Comparison of ENCODE assay signal across 8 cellular contexts in genomic region chr5:100828071-100828689, GRCh38.
DNase-seq lines count a peak whose midpoint lies in the region; ATAC-seq, FAIRE-seq and TF ChIP-seq lines count a peak whose summit lies in the region.

No MANE protein-coding gene starts in this region.

- TF ChIP-seq POLR2A in H54 (IDR thresholded peaks at IDR 0.05; ENCODE audit: low read depth, low read length): no peak

- FAIRE-seq in GM19239 (lab: Jason Lieb, UNC): peak; percentile 94
- no peak for FAIRE-seq in H54 (lab: Jason Lieb, UNC)

- no peaks in the 10 kb centered on the region for H3K9me3 Mint-ChIP-seq in activated naive CD4-positive, alpha-beta T cell treated with anti-CD3 and anti-CD28 coated beads, Interleukin-2, amount 50 U/mL, for 72 hours

- ATAC-seq in HG03175 (IDR thresholded peaks at IDR 0.05; ENCODE audit: unreplicated experiment) (peak; percentile 85), omental fat pad (ENCODE audit: low FRiP score) (peak; percentile 37)
- ATAC-seq in activated naive CD4-positive, alpha-beta T cell treated with anti-CD3 and anti-CD28 coated beads, Interleukin-2, amount 50 U/mL, for 72 hours: peak; percentile 47 to 61

- H3K36me3 Mint-ChIP-seq in activated naive CD4-positive, alpha-beta T cell treated with anti-CD3 and anti-CD28 coated beads, Interleukin-2, amount 50 U/mL, for 72 hours: peaks cover 7 to 15% of the 10 kb centered on the region in 2 donors

- peak overlapping the region; percentile 15 to 23 for H3K27ac Mint-ChIP-seq in activated naive CD4-positive, alpha-beta T cell treated with anti-CD3 and anti-CD28 coated beads, Interleukin-2, amount 50 U/mL, for 72 hours

- DNase-seq in CD1c-positive myeloid dendritic cell (ENCODE audit: extremely low spot score) (peak; percentile 87), GM19239 (ENCODE audit: insufficient read length, low spot score) (no peak), omental fat pad (ENCODE audit: low spot score) (no peak), H54 (ENCODE audit: insufficient read length, low spot score) (no peak), T-helper 9 cell (no peak), A172 (ENCODE audit: low spot score) (no peak)
- DNase-seq in activated naive CD4-positive, alpha-beta T cell treated with anti-CD3 and anti-CD28 coated beads, Interleukin-2, amount 50 U/mL, for 72 hours (ENCODE audit: low spot score in 2 of 2): no peak

- no peak for TF ChIP-seq CTCF in omental fat pad (IDR thresholded peaks at IDR 0.05)
